21 cellular contexts compared by ENCODE assay signal in the genomic region with DNA sequence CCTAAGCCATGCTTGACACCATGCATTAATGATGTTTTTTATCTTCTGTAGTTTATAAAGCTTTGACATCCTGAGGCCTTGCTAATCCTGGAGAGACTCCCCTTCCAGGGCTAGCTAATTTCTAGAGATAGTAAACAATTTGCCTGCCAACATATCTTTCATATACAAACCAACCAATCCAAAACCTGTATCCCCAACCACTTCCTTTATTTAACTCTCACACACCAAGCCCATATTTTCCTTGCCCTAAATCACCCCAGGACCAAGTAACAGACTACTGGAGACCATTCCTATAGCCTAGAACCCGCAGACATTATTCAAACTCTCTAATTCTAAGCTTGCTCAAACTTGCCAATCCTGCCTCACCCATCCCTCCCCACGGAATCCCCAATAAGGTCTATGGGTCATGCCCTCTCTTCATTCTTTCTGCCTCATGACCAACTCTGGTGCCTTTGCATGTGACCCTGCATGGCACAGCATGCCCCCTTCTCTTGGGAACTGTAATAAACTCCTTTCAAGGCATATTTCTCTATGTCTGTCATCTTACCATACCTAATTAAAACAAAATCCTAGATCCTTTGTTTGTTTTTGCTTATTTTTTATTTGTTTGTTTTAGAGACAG.
DNase-seq lines count a peak whose midpoint lies in the region; ATAC-seq, FAIRE-seq and TF ChIP-seq lines count a peak whose summit lies in the region.
"Had no signal": no experiment of that assay in that cellular context is flagged by ENCODE, and none has a peak within 500 bp of the region (broad histone marks: within the 10 kb centered on the region; RNA-seq: fewer than 3 reads in every experiment).

No MANE protein-coding gene starts in this region.

- TF ChIP-seq CTCF in left ventricle myocardium inferior (IDR thresholded peaks at IDR 0.05; ENCODE audit: borderline replicate concordance) (no peak), brain microvascular endothelial cell (IDR thresholded peaks at IDR 0.05; ENCODE audit: low read depth, low read length, missing control alignments) (no peak), lung (IDR thresholded peaks at IDR 0.05; ENCODE audit: control extremely low read depth, extremely low read depth) (no peak)

- H3K9me3 ChIP-seq in left ventricle myocardium inferior (replicated peaks) (peaks cover 2% of the 10 kb centered on the region), lung (ENCODE audit: control insufficient read depth in 2 of 2, insufficient read depth in 1 of 2, low read length in 1 of 2) (peaks cover 0 to under 1% of the 10 kb centered on the region in 2 donors)
- H3K9me3 ChIP-seq: transverse colon had no signal

- no peak for ATAC-seq in left ventricle myocardium superior
- ATAC-seq in lung (ENCODE audit: insufficient read depth, low FRiP score), result no peak
- ATAC-seq: activated CD8-positive, alpha-beta T cell treated with anti-CD3 and anti-CD28 coated beads for 36 hours; activated naive CD4-positive, alpha-beta T cell treated with anti-CD3 and anti-CD28 coated beads, Interleukin-2, amount 50 U/mL, for 72 hours; activated T-cell treated with anti-CD3 and anti-CD28 coated beads, Interleukin-2, amount 50 U/mL, for 4 hours; HepG2; stimulated activated memory B cell treated with anti-CD40 and anti-IgM and Interleukin-4, amounts not matched to agents 10 μg/mL and 1 μg/mL and 100 μg/mL, for 72 hours had no signal

- DNase-seq in left ventricle myocardium inferior, result no peak
- DNase-seq in left ventricle myocardium superior, result no peak
- DNase-seq in brain microvascular endothelial cell, result no peak
- no peak for DNase-seq in lung (ENCODE audit: low spot score)
- DNase-seq in activated CD8-positive, alpha-beta memory T cell treated with anti-CD3 and anti-CD28 coated beads for 24 hours, result no peak
- no peak for DNase-seq in RCC 7860 (ENCODE audit: low spot score)
- no peak for DNase-seq in HTR-8/SVneo (ENCODE audit: insufficient read length, low spot score)
- DNase-seq in HT-29 (ENCODE audit: low spot score), result no peak
- DNase-seq: activated CD8-positive, alpha-beta T cell treated with anti-CD3 and anti-CD28 coated beads for 36 hours; activated T-cell treated with anti-CD3 and anti-CD28 coated beads, Interleukin-2, amount 50 U/mL, for 4 hours; DMS79 treated with DMSO at 0.1 percent for 48 hours; effector CD8-positive, alpha-beta T cell; midbrain; NCI-H2081; SIG-M5; T-helper 2 cell; transverse colon had no signal

- no peaks in the 10 kb centered on the region for H3K36me3 ChIP-seq in left ventricle myocardium inferior
- no peaks in the 10 kb centered on the region for H3K36me3 ChIP-seq in brain microvascular endothelial cell (replicated peaks)
- no peaks in the 10 kb centered on the region for H3K36me3 ChIP-seq in lung (ENCODE audit: control insufficient read depth in 2 of 2, insufficient read depth in 2 of 2, low read length in 2 of 2)
- H3K36me3 ChIP-seq: transverse colon had no signal

- intact Hi-C loops in left ventricle myocardium inferior (cut with micrococcal nuclease) (no loop called here), left ventricle myocardium superior (cut with micrococcal nuclease) (no loop called here)

- in situ Hi-C loops in brain microvascular endothelial cell (cut with HindIII; ENCODE audit: low pct_ligation_motif_present, low sequenced_read_pairs), result no loop called here

- FAIRE-seq in RCC 7860 (lab: Jason Lieb, UNC) (no peak), HTR-8/SVneo (lab: Jason Lieb, UNC) (no peak)
- FAIRE-seq: HepG2, kidney had no signal

- H3K27me3 ChIP-seq in left ventricle myocardium inferior (ENCODE audit: low read depth) (no peaks in the 10 kb centered on the region), brain microvascular endothelial cell (replicated peaks) (no peaks in the 10 kb centered on the region), lung (ENCODE audit: control insufficient read depth, insufficient read depth) (no peaks in the 10 kb centered on the region)
- H3K27me3 ChIP-seq: transverse colon had no signal

- H3K4me1 ChIP-seq in left ventricle myocardium inferior, result peaks cover 27% of the 10 kb centered on the region
- peaks cover 7 to 8% of the 10 kb centered on the region in 2 donors for H3K4me1 ChIP-seq in lung (ENCODE audit: control insufficient read depth in 2 of 2, insufficient read depth in 2 of 2, low read length in 2 of 2)

- H3K4me3 ChIP-seq in left ventricle myocardium inferior, result no peak overlapping the region
- no peak overlapping the region for H3K4me3 ChIP-seq in brain microvascular endothelial cell (ENCODE audit: low read depth, low read length)
- no peak overlapping the region for H3K4me3 ChIP-seq in lung
- H3K4me3 ChIP-seq: transverse colon had no signal

- H3K27ac ChIP-seq in left ventricle myocardium inferior (replicated peaks), result peak overlapping the region; percentile 44
- peak overlapping the region; percentile 24 for H3K27ac ChIP-seq in brain microvascular endothelial cell
- peak overlapping the region; percentile 37 to 43 for H3K27ac ChIP-seq in lung (ENCODE audit: low read depth in 1 of 2, low read length in 1 of 2)
- H3K27ac ChIP-seq: transverse colon had no signal

- 82 to 87% methylated on average over 2 of the region's 2 CpGs for WGBS in lung, 2 donors
